Comparison of ENCODE assay signal across 8 cellular contexts in genomic region chr10:19819419-19820033, GRCh38. TPM values are rescaled to one million over a fixed set of nuclear protein-coding genes. Genes with fewer than 3 reads are reported as not detected.
DNase-seq lines count a peak whose midpoint lies in the region; ATAC-seq, FAIRE-seq and TF ChIP-seq lines count a peak whose summit lies in the region.

No MANE protein-coding gene starts in this region.

- peaks cover 11% of the 10 kb centered on the region for H3K36me3 ChIP-seq in A673 (ENCODE audit: insufficient read depth, low read length, poor library complexity, severe bottlenecking)
- no peaks in the 10 kb centered on the region for H3K36me3 ChIP-seq in bronchial epithelial cell (ENCODE audit: control insufficient read depth, insufficient read depth, low read length)

- CTCF ChIA-PET in A673 (lab: Charles Lee), result interaction anchor here (1.2 kb wide), 1 partner anchor 188 kb away, joined by 3 read pairs; no protein-coding TSS in a partner anchor

- H3K4me1 Mint-ChIP-seq in stimulated activated effector memory CD8-positive, alpha-beta T cell treated with anti-CD3 and anti-CD28 coated beads, Interleukin-12 subunit alpha, Interleukin-12 subunit beta, amount 100 ng/mL, for 72 hours, result no peaks in the 10 kb centered on the region

- intact Hi-C loops in A673 (cut with micrococcal nuclease; ENCODE audit: unreplicated experiment), result loop anchor here (5.0 to 10.0 kb wide), 8 partner anchors 133 to 1125 kb away; no protein-coding TSS in a partner anchor
- intact Hi-C loops in posterior vena cava (cut with DNase I), result loop anchor here (5.0 to 10.0 kb wide), 3 partner anchors 105 to 955 kb away; no protein-coding TSS in a partner anchor

- peak overlapping the region; percentile 46 for H3K27ac ChIP-seq in A673 (ENCODE audit: low read depth, low read length, poor library complexity, severe bottlenecking)

- DNase-seq in A673 (ENCODE audit: low spot score) (peak; percentile 84), GM10266 (ENCODE audit: extremely low spot score) (peak; percentile 30), NCI-H146 treated with DMSO at 0.1 percent for 48 hours (lab: John Stamatoyannopoulos, UW; ENCODE audit: unreplicated experiment) (peak; percentile 28), bronchial epithelial cell (ENCODE audit: low read depth) (peak; percentile 85), lung microvascular endothelial cell (ENCODE audit: low read depth in 2 of 2) (peak; percentile 32 to 75), NCI-H345 treated with DMSO at 0.1 percent for 48 hours (lab: John Stamatoyannopoulos, UW; ENCODE audit: unreplicated experiment) (no peak), posterior vena cava (ENCODE audit: low spot score) (no peak)
- no peak for DNase-seq in stimulated activated effector memory CD8-positive, alpha-beta T cell treated with anti-CD3 and anti-CD28 coated beads, Interleukin-12 subunit alpha, Interleukin-12 subunit beta, amount 100 ng/mL, for 72 hours (ENCODE audit: low spot score in 2 of 2)

- no peak overlapping the region for H3K4me3 Mint-ChIP-seq in stimulated activated effector memory CD8-positive, alpha-beta T cell treated with anti-CD3 and anti-CD28 coated beads, Interleukin-12 subunit alpha, Interleukin-12 subunit beta, amount 100 ng/mL, for 72 hours

- FAIRE-seq in bronchial epithelial cell (lab: Jason Lieb, UNC), result no peak

- H3K4me3 ChIP-seq in A673 (ENCODE audit: low read depth, low read length, poor library complexity, severe bottlenecking) (peak overlapping the region; percentile 85), bronchial epithelial cell (ENCODE audit: low read depth, low read length) (no peak overlapping the region)

- TF ChIP-seq CTCF in A673 (conservative IDR thresholded peaks at IDR 0.05; ENCODE audit: low read depth, low read length) (peak; percentile 84), GM10266 (IDR thresholded peaks at IDR 0.05; ENCODE audit: control insufficient read depth, insufficient read depth, low read depth, missing control alignments) (peak; percentile 70), bronchial epithelial cell (IDR thresholded peaks at IDR 0.05; ENCODE audit: insufficient read depth, low read length, severe bottlenecking) (peak; percentile 56)

- no peak for ATAC-seq in stimulated activated effector memory CD8-positive, alpha-beta T cell treated with anti-CD3 and anti-CD28 coated beads, Interleukin-12 subunit alpha, Interleukin-12 subunit beta, amount 100 ng/mL, for 72 hours

- H3K27ac Mint-ChIP-seq in stimulated activated effector memory CD8-positive, alpha-beta T cell treated with anti-CD3 and anti-CD28 coated beads, Interleukin-12 subunit alpha, Interleukin-12 subunit beta, amount 100 ng/mL, for 72 hours, result no peak overlapping the region

- H3K36me3 Mint-ChIP-seq in stimulated activated effector memory CD8-positive, alpha-beta T cell treated with anti-CD3 and anti-CD28 coated beads, Interleukin-12 subunit alpha, Interleukin-12 subunit beta, amount 100 ng/mL, for 72 hours, result no peaks in the 10 kb centered on the region

- H3K9me3 Mint-ChIP-seq in stimulated activated effector memory CD8-positive, alpha-beta T cell treated with anti-CD3 and anti-CD28 coated beads, Interleukin-12 subunit alpha, Interleukin-12 subunit beta, amount 100 ng/mL, for 72 hours, result peaks cover 5% of the 10 kb centered on the region

- no TSS peak for BruUV-seq in A673 (replicated peaks; lab: Mats Ljungman, UMichigan)

- no peaks in the 10 kb centered on the region for H3K27me3 ChIP-seq in A673 (replicated peaks; ENCODE audit: insufficient read depth, low read depth, low read length, poor library complexity)
- H3K27me3 ChIP-seq in bronchial epithelial cell (ENCODE audit: control insufficient read depth, insufficient read depth, low read length), result peaks cover 6% of the 10 kb centered on the region

- peaks cover 27% of the 10 kb centered on the region for H3K4me1 ChIP-seq in A673 (ENCODE audit: insufficient read depth, low read length, poor library complexity, severe bottlenecking)

- no peaks in the 10 kb centered on the region for H3K9me3 ChIP-seq in A673 (ENCODE audit: low read depth, low read length, poor library complexity, severe bottlenecking)

- POLR2A ChIA-PET in A673 (lab: Charles Lee; ENCODE audit: low non-redundant PET), result interaction anchor here (0.6 to 0.8 kb wide), 3 partner anchors 10 to 338 kb away, joined by 3 to 9 read pairs (median 3); no protein-coding TSS in a partner anchor

RNA-seq across cellular contexts. Expression of gene PLXDC2, which starts 3.3 kb away (rescaled TPM):
- 69.6 and 74.8 TPM in 2 replicates for total RNA-seq in A673 (2021)
- 1.3 and 3.3 TPM in 2 replicates for total RNA-seq in bronchial epithelial cell
- total RNA-seq in lung microvascular endothelial cell, result 0.87 and 9.1 TPM in 2 replicates
- 100 to 1,000 TPM in 1 of 2 donors, 10 to 100 TPM in 1; 79.3 to 101 TPM for total RNA-seq in posterior vena cava

Comparison
In these comparisons a context has a peak if more than half of its experiments do, and no peak if none do; other contexts are left out.
1. DNase-seq: peak in A673 (single experiment), GM10266 (single experiment), NCI-H146 treated with DMSO at 0.1 percent for 48 hours (single experiment), bronchial epithelial cell (single experiment) and lung microvascular endothelial cell (2 of 2); none in NCI-H345 treated with DMSO at 0.1 percent for 48 hours (single experiment), posterior vena cava (single experiment) and stimulated activated effector memory CD8-positive, alpha-beta T cell treated with anti-CD3 and anti-CD28 coated beads, Interleukin-12 subunit alpha, Interleukin-12 subunit beta, amount 100 ng/mL, for 72 hours (0 of 2).
2. Peak in every context shown above with its lines, with median percentiles within 50 percentile points of each other: CTCF ChIP-seq.